ENCODE assay signal across 32 cellular contexts in genomic region chr1:12627308-12627707, GRCh38. TPM values are rescaled to one million over a fixed set of nuclear protein-coding genes. Genes with fewer than 3 reads are reported as not detected.
"Had no signal": no experiment of that assay in that cellular context is flagged by ENCODE, and none has a peak within 500 bp of the region (broad histone marks: within the 10 kb centered on the region; RNA-seq: fewer than 3 reads in every experiment).

No MANE protein-coding gene starts in this region.

- H3K4me1 Mint-ChIP-seq: activated T-helper 17 cell treated with anti-CD3 and anti-CD28 coated beads, Interleukin-2, amount 50 U/mL, for 72 hours had no signal

- H3K27me3 Mint-ChIP-seq: activated naive CD4-positive, alpha-beta T cell treated with anti-CD3 and anti-CD28 coated beads, Interleukin-2, amount 50 U/mL, for 24 hours; activated T-cell treated with anti-CD3 and anti-CD28 coated beads, Interleukin-2, amount 50 U/mL, for 24 hours had no signal

- H3K9me3 Mint-ChIP-seq: activated naive CD4-positive, alpha-beta T cell treated with anti-CD3 and anti-CD28 coated beads, Interleukin-2, amount 50 U/mL, for 24 hours; activated naive CD8-positive, alpha-beta T cell treated with anti-CD3 and anti-CD28 coated beads, Interleukin-2, amount 50 U/mL, for 24 hours; activated T-cell treated with anti-CD3 and anti-CD28 coated beads, Interleukin-2, amount 50 U/mL, for 24 hours; activated T-helper 17 cell treated with anti-CD3 and anti-CD28 coated beads, Interleukin-2, amount 50 U/mL, for 72 hours; naive thymus-derived CD4-positive, alpha-beta T cell; neural crest cell had no signal

- H3K27ac Mint-ChIP-seq: activated naive CD4-positive, alpha-beta T cell treated with anti-CD3 and anti-CD28 coated beads, Interleukin-2, amount 50 U/mL, for 24 hours; activated naive CD8-positive, alpha-beta T cell treated with anti-CD3 and anti-CD28 coated beads, Interleukin-2, amount 50 U/mL, for 24 hours; activated T-cell treated with anti-CD3 and anti-CD28 coated beads, Interleukin-2, amount 50 U/mL, for 24 hours; activated T-helper 17 cell treated with anti-CD3 and anti-CD28 coated beads, Interleukin-2, amount 50 U/mL, for 72 hours had no signal

- H3K36me3 Mint-ChIP-seq: activated naive CD4-positive, alpha-beta T cell treated with anti-CD3 and anti-CD28 coated beads, Interleukin-2, amount 50 U/mL, for 24 hours; naive thymus-derived CD4-positive, alpha-beta T cell had no signal

- DNase-seq: activated CD4-positive, alpha-beta T cell treated with anti-CD3 and anti-CD28 coated beads for 4 hours; activated CD4-positive, alpha-beta T cell treated with anti-CD3 and anti-CD28 coated beads, Interleukin-2, amount 50 U/mL, for 4 hours; activated CD4-positive, CD25-positive, alpha-beta regulatory T cell; activated CD8-positive, alpha-beta memory T cell treated with anti-CD3 and anti-CD28 coated beads, Interleukin-2, amount 50 U/mL, for 48 hours; activated naive CD8-positive, alpha-beta T cell treated with anti-CD3 and anti-CD28 coated beads, Interleukin-2, amount 50 U/mL, for 24 hours; activated T-cell treated with anti-CD3 and anti-CD28 coated beads, Interleukin-2, amount 50 U/mL, for 24 hours; amygdala; central memory CD4-positive, alpha-beta T cell; effector CD8-positive, alpha-beta T cell; esophagus squamous epithelium; foreskin melanocyte; heart right ventricle; midbrain; naive thymus-derived CD4-positive, alpha-beta T cell; nucleus accumbens; stimulated activated CD4-positive, alpha-beta T cell treated with anti-CD3 and anti-CD28 coated beads, Interleukin-12 subunit alpha, Interleukin-12 subunit beta, amount 100 ng/mL, for 4 hours; stimulated activated CD4-positive, alpha-beta T cell treated with anti-CD3 and anti-CD28 coated beads, Interleukin-4, amount 100 ng/mL, for 1 hour; stimulated activated naive CD8-positive, alpha-beta T cell treated with anti-CD3 and anti-CD28 coated beads, Interleukin-15, Interleukin-2, amounts not matched to agents 100 U/mL and 50 U/mL, for 24 hours; T-helper 2 cell; testis; transverse colon had no signal

- H3K4me3 Mint-ChIP-seq: activated naive CD4-positive, alpha-beta T cell treated with anti-CD3 and anti-CD28 coated beads, Interleukin-2, amount 50 U/mL, for 24 hours; activated naive CD8-positive, alpha-beta T cell treated with anti-CD3 and anti-CD28 coated beads, Interleukin-2, amount 50 U/mL, for 24 hours; activated T-cell treated with anti-CD3 and anti-CD28 coated beads, Interleukin-2, amount 50 U/mL, for 24 hours; activated T-helper 17 cell treated with anti-CD3 and anti-CD28 coated beads, Interleukin-2, amount 50 U/mL, for 72 hours; neural crest cell had no signal

- H3K4me1 ChIP-seq: testis had no signal

- H3K27me3 ChIP-seq: breast epithelium, testis, transverse colon had no signal

- H3K36me3 ChIP-seq: breast epithelium, esophagus squamous epithelium, heart right ventricle, transverse colon had no signal

- H3K9me3 ChIP-seq: breast epithelium, esophagus squamous epithelium, heart right ventricle, testis, transverse colon had no signal

- H3K4me3 ChIP-seq: breast epithelium, esophagus squamous epithelium, heart right ventricle, skin epidermis, testis, transverse colon had no signal

- H3K27ac ChIP-seq: breast epithelium, epithelial cell of prostate, esophagus squamous epithelium, heart right ventricle, skin epidermis, testis, transverse colon had no signal

RNA-seq across cellular contexts. Expression of gene AADACL4, which starts 16.6 kb away (rescaled TPM):
- total RNA-seq: activated CD8-positive, alpha-beta memory T cell treated with anti-CD3 and anti-CD28 coated beads for 36 hours; activated T-helper 17 cell treated with anti-CD3 and anti-CD28 coated beads, Interleukin-2, amount 50 U/mL, for 72 hours; breast epithelium; dermis microvascular lymphatic vessel endothelial cell; esophagus squamous epithelium; glomerular endothelial cell; heart right ventricle; kidney epithelial cell; naive thymus-derived CD4-positive, alpha-beta T cell; neural crest cell; sciatic nerve; testis; transverse colon had no signal
